In the genomic region with DNA sequence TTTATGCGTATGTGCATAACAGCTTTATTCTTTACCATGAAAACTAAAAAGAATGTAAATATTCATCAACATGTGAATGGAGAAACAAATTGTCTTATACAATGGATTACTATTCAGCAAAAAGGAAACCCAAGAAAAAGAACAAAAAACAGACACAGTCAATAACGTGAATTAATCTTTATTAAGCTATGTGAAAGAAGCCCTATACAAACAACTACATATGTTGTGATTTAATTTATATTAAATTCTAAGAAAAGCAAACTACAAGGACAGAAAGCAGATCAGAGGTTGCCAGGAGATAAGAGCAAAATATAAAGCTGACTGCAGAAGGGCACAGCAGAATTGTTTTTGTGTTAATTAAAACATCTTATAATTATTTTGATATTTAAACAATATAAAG, we compare ENCODE assay signal across 27 cellular contexts.
"Had no signal": no experiment of that assay in that cellular context is flagged by ENCODE, and none has a peak within 500 bp of the region (broad histone marks: within the 10 kb centered on the region; RNA-seq: fewer than 3 reads in every experiment).

No MANE protein-coding gene starts in this region.

- H3K27me3 Mint-ChIP-seq: progenitor cell of endocrine pancreas; stimulated activated naive B cell treated with anti-CD40 and anti-IgM and Interleukin-4, amounts not matched to agents 10 μg/mL and 1 μg/mL and 100 μg/mL, for 72 hours; stimulated activated naive CD8-positive, alpha-beta T cell treated with anti-CD3 and anti-CD28 coated beads, Interleukin-15, Interleukin-2, amounts not matched to agents 100 ng/mL and 50 ng/mL, for 24 hours had no signal

- H2AFZ ChIP-seq: neural progenitor cell, parathyroid adenoma had no signal

- H3K36me3 ChIP-seq: neural progenitor cell, ovary, right lobe of liver, sigmoid colon, stomach, thoracic aorta, thyroid gland, tibial nerve, upper lobe of left lung, vagina had no signal

- H3K27ac Mint-ChIP-seq: nephron; neural progenitor cell; progenitor cell of endocrine pancreas; stimulated activated effector memory CD8-positive, alpha-beta T cell treated with anti-CD3 and anti-CD28 coated beads, Interleukin-12 subunit alpha, Interleukin-12 subunit beta, amount 100 ng/mL, for 72 hours; stimulated activated naive B cell treated with anti-CD40 and anti-IgM and Interleukin-4, amounts not matched to agents 10 μg/mL and 1 μg/mL and 100 μg/mL, for 72 hours; stimulated activated naive CD8-positive, alpha-beta T cell treated with anti-CD3 and anti-CD28 coated beads, Interleukin-15, Interleukin-2, amounts not matched to agents 100 ng/mL and 50 ng/mL, for 24 hours had no signal

- H3K9me3 ChIP-seq: ovary, psoas muscle, right lobe of liver, sigmoid colon, stomach, thoracic aorta, thyroid gland, tibial nerve, upper lobe of left lung, vagina had no signal

- H3K4me2 ChIP-seq: neural progenitor cell had no signal

- H3K4me3 ChIP-seq: neural progenitor cell, ovary, psoas muscle, right lobe of liver, sigmoid colon, stomach, thoracic aorta, thyroid gland, tibial nerve, upper lobe of left lung, vagina had no signal

- H3K79me2 ChIP-seq: parathyroid adenoma had no signal

- H3K9ac ChIP-seq: neural progenitor cell, parathyroid adenoma had no signal

- H3K4me3 Mint-ChIP-seq: nephron; neural progenitor cell; stimulated activated effector memory CD8-positive, alpha-beta T cell treated with anti-CD3 and anti-CD28 coated beads, Interleukin-12 subunit alpha, Interleukin-12 subunit beta, amount 100 ng/mL, for 72 hours; stimulated activated naive B cell treated with anti-CD40 and anti-IgM and Interleukin-4, amounts not matched to agents 10 μg/mL and 1 μg/mL and 100 μg/mL, for 72 hours; stimulated activated naive CD8-positive, alpha-beta T cell treated with anti-CD3 and anti-CD28 coated beads, Interleukin-15, Interleukin-2, amounts not matched to agents 100 ng/mL and 50 ng/mL, for 24 hours had no signal

- H3K4me1 ChIP-seq: parathyroid adenoma, psoas muscle, right lobe of liver, sigmoid colon, stomach, thyroid gland, tibial nerve, upper lobe of left lung, vagina had no signal

- DNase-seq: occipital lobe; ovary; posterior cingulate gyrus; psoas muscle; right cardiac atrium; right lobe of liver; sigmoid colon; small intestine; stimulated activated CD4-positive, alpha-beta T cell treated with anti-CD3 and anti-CD28 coated beads, Interleukin-15, amount 100 ng/mL, for 24 hours; stimulated activated CD4-positive, alpha-beta T cell treated with anti-CD3 and anti-CD28 coated beads, Interleukin-2, amount 100 ng/mL, for 24 hours; stimulated activated CD4-positive, alpha-beta T cell treated with anti-CD3 and anti-CD28 coated beads, Interleukin-2, amount 100 ng/mL, for 48 hours; stimulated activated CD4-positive, alpha-beta T cell treated with anti-CD3 and anti-CD28 coated beads, Interleukin-4, amount 100 ng/mL, for 24 hours; stimulated activated naive B cell treated with anti-CD40 and anti-IgM and Interleukin-4, amounts not matched to agents 10 μg/mL and 1 μg/mL and 100 μg/mL, for 72 hours; stimulated activated naive CD4-positive, alpha-beta T cell treated with Interleukin-2 at 50 U/mL for 16 hours; stomach; thyroid gland; trophoblast cell; upper lobe of left lung had no signal

- H3K27ac ChIP-seq: neural progenitor cell, ovary, parathyroid adenoma, psoas muscle, right lobe of liver, sigmoid colon, stomach, thoracic aorta, thyroid gland, tibial nerve, upper lobe of left lung, vagina had no signal

- H3K9me3 Mint-ChIP-seq: neural progenitor cell had no signal

- ATAC-seq: psoas muscle; right cardiac atrium; right lobe of liver; stimulated activated effector memory CD8-positive, alpha-beta T cell treated with anti-CD3 and anti-CD28 coated beads, Interleukin-12 subunit alpha, Interleukin-12 subunit beta, amount 100 ng/mL, for 72 hours; stimulated activated naive B cell treated with anti-CD40 and anti-IgM and Interleukin-4, amounts not matched to agents 10 μg/mL and 1 μg/mL and 100 μg/mL, for 72 hours had no signal

- H3K27me3 ChIP-seq: neural progenitor cell, ovary, right lobe of liver, sigmoid colon, stomach, thyroid gland, tibial nerve, upper lobe of left lung, vagina had no signal

- H3K36me3 Mint-ChIP-seq: neural progenitor cell; stimulated activated effector memory CD8-positive, alpha-beta T cell treated with anti-CD3 and anti-CD28 coated beads, Interleukin-12 subunit alpha, Interleukin-12 subunit beta, amount 100 ng/mL, for 72 hours; stimulated activated naive B cell treated with anti-CD40 and anti-IgM and Interleukin-4, amounts not matched to agents 10 μg/mL and 1 μg/mL and 100 μg/mL, for 72 hours had no signal

- H3K4me1 Mint-ChIP-seq: nephron; neural progenitor cell; stimulated activated effector memory CD8-positive, alpha-beta T cell treated with anti-CD3 and anti-CD28 coated beads, Interleukin-12 subunit alpha, Interleukin-12 subunit beta, amount 100 ng/mL, for 72 hours; stimulated activated naive B cell treated with anti-CD40 and anti-IgM and Interleukin-4, amounts not matched to agents 10 μg/mL and 1 μg/mL and 100 μg/mL, for 72 hours had no signal
